8 cellular contexts compared by ENCODE assay signal in the genomic region with DNA sequence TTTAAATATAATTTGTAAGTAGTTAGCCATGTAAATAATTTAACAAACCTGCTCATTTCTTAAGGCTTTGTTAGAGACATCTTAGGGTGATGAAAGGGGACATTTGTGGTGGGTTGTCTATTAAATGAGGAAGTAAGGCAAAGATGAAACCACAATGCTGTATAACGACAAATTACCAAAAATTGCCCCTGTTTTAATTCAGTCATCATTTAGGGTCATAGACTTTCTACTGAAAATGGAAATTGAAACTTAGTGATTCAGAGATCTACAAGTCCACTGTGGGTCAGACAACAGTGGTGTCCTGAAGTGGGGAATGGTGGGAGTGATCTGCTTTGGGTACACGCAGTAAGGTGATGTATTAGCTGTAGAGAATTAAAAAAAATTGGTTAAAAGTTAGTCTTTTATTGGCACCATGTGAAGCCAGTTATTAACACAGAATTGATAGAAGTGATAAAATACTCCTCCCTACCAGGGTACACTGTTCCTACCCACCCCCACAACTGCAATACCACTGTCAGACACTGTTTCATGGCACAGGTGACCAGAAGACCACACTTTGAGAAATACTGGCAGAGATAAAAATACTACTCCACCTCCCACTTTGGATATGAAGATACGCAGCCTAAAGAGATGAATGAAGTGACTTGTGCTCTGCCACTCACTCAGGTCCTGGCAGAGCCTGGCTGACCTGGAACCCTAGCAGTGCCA. TPM values are rescaled to one million over a fixed set of nuclear protein-coding genes. Genes with fewer than 3 reads are reported as not detected.
DNase-seq lines count a peak whose midpoint lies in the region; ATAC-seq and TF ChIP-seq lines count a peak whose summit lies in the region.

No MANE protein-coding gene starts in this region.

- peaks cover 0 to 28% (median 23%) of the 10 kb centered on the region in 11 experiments; a peak in 15 of 22 replicates for H3K9me3 ChIP-seq in BLaER1 treated with 17β-estradiol and CSF1 and Interleukin-3, amounts not matched to agents 10 nM and 100 nM (replicated peaks in 1 of 11)
- no peaks in the 10 kb centered on the region for H3K9me3 ChIP-seq in MG63
- no peaks in the 10 kb centered on the region for H3K9me3 ChIP-seq in spleen

- WGBS in spleen, 5 donors, result 46 to 66% (median 56%) methylated on average over 3 of the region's 3 CpGs

- TF ChIP-seq POLR2A in erythroblast (IDR thresholded peaks at IDR 0.05; ENCODE audit: low read length) (no peak), spleen (IDR thresholded peaks at IDR 0.05) (no peak)

- peaks cover 0 to 73% (median 19%) of the 10 kb centered on the region in 11 experiments; a peak in 13 of 22 replicates for H4K20me1 ChIP-seq in BLaER1 treated with 17β-estradiol and CSF1 and Interleukin-3, amounts not matched to agents 10 nM and 100 nM

- no peak for TF ChIP-seq CTCF in spleen (IDR thresholded peaks at IDR 0.05 in 8 of 11, conservative IDR thresholded peaks at IDR 0.05 in 3 of 11)

- peak overlapping the region in 10 of 11 experiments; percentile 34 to 75 (median 72); a peak in 20 of 22 replicates for H3K27ac ChIP-seq in BLaER1 treated with 17β-estradiol and CSF1 and Interleukin-3, amounts not matched to agents 10 nM and 100 nM
- H3K27ac ChIP-seq in spleen, result peak overlapping the region in 2 of 8 donors; percentile 13 to 25

- no peaks in the 10 kb centered on the region for H3K27me3 ChIP-seq in BLaER1 treated with 17β-estradiol and CSF1 and Interleukin-3, amounts not matched to agents 10 nM and 100 nM
- H3K27me3 ChIP-seq in MG63 (no peaks in the 10 kb centered on the region), spleen (replicated peaks in 1 of 7) (no peaks in the 10 kb centered on the region)

- intact Hi-C loops in spleen (cut with DNase I; ENCODE audit: low total_unique reads), result no loop called here

- peak; percentile 91 for DNase-seq in SIG-M5 treated with dmso at 0.1 percent for 504 hours (lab: John Stamatoyannopoulos, UW; ENCODE audit: unreplicated experiment)
- no peak for DNase-seq in MG63
- no peak for DNase-seq in T-helper 9 cell
- no peak for DNase-seq in erythroblast (lab: John Stamatoyannopoulos, UW)
- DNase-seq in spleen, result no peak

- ATAC-seq in GM19397 (IDR thresholded peaks at IDR 0.05; ENCODE audit: unreplicated experiment) (peak; percentile 63), HG03103 (IDR thresholded peaks at IDR 0.05; ENCODE audit: low read depth, unreplicated experiment) (peak; percentile 67)

- H3K9ac ChIP-seq in BLaER1 treated with 17β-estradiol and CSF1 and Interleukin-3, amounts not matched to agents 10 nM and 100 nM, result peak overlapping the region in 8 of 11 experiments; percentile 9 to 58 (median 37); a peak in 12 of 22 replicates

- peaks cover 63 to 69% (median 67%) of the 10 kb centered on the region in 10 experiments for H3K4me1 ChIP-seq in BLaER1 treated with 17β-estradiol and CSF1 and Interleukin-3, amounts not matched to agents 10 nM and 100 nM
- peaks cover 14 to 66% (median 34%) of the 10 kb centered on the region in 6 donors for H3K4me1 ChIP-seq in spleen

- H3K36me3 ChIP-seq in BLaER1 treated with 17β-estradiol and CSF1 and Interleukin-3, amounts not matched to agents 10 nM and 100 nM, result peaks cover 0 to 30% (median 19%) of the 10 kb centered on the region in 11 experiments; a peak in 19 of 22 replicates
- H3K36me3 ChIP-seq in MG63, result no peaks in the 10 kb centered on the region
- no peaks in the 10 kb centered on the region for H3K36me3 ChIP-seq in spleen

- peak overlapping the region in 6 of 10 experiments; percentile 2 to 32 (median 10); a peak in 6 of 20 replicates for H3K4me3 ChIP-seq in BLaER1 treated with 17β-estradiol and CSF1 and Interleukin-3, amounts not matched to agents 10 nM and 100 nM
- no peak overlapping the region for H3K4me3 ChIP-seq in MG63
- no peak overlapping the region for H3K4me3 ChIP-seq in spleen

- peak overlapping the region; percentile 70 to 93 (median 85) for H3K4me2 ChIP-seq in BLaER1 treated with 17β-estradiol and CSF1 and Interleukin-3, amounts not matched to agents 10 nM and 100 nM

RNA-seq across cellular contexts. Expression of a gene that starts 13.4 kb away (rescaled TPM):
- total RNA-seq in MG63 (2014; rRNA removed; shearing (Covaris generic); ENCODE audit: low replicate concordance), result 12.4 and 19.9 TPM in 2 replicates
- 10 to 100 TPM; 10.3 to 22.3 (median 13.2) TPM for total RNA-seq in spleen
- polyA plus RNA-seq in spleen, result 1 to 10 TPM; 2.5 to 4.4 (median 2.8) TPM

Comparison
In these comparisons a context has a peak if more than half of its experiments do, and no peak if none do; other contexts are left out.
1. H3K4me3 ChIP-seq: peak in BLaER1 treated with 17β-estradiol and CSF1 and Interleukin-3, amounts not matched to agents 10 nM and 100 nM (6 of 10); none in MG63 (single experiment) and spleen (0 of 8).